Comparison of ENCODE assay signal across 8 cellular contexts in the genomic region with DNA sequence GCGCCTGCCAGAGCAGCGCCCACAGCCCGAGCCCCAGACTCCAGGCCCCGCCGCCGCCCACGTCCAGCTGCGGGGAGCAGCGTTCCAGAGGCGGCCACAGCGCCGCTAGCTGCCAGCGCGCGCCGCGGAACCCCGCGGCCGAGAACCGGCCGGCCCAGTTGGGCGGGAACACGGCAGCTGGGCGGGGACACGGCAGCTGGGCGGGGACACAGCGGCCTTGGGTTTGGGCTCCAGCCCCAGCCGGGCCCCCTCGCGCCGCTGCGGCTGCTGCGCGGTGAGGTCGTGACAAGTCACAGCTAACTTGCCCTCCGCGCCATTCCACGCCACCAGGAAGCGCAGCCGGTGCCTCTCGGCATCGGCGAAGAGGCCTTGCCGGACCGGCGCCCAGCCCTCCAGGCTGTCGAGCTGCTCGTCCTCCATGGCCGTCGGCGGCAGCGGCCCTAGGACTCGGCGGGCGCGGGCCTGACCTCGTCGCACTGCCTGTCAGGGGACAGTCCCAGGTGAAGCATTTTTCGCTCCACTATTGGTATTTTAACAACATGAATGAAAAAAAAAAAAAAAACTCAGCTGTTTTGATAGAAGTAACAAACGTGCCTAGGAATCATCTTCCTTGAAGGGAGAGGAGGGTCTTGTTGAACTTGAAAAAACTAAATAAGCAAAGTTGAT. TPM values are rescaled to one million over a fixed set of nuclear protein-coding genes. Genes with fewer than 3 reads are reported as not detected.
DNase-seq lines count a peak whose midpoint lies in the region; ATAC-seq and TF ChIP-seq lines count a peak whose summit lies in the region.
"Not testable (repeated sequence)": the region's sequence is repeated elsewhere in the genome, so short reads cannot be mapped to it uniquely, and the experiment has no call there.

No MANE protein-coding gene starts in this region.

- not testable (repeated sequence) for H3K27me3 ChIP-seq in BLaER1 treated with 17β-estradiol and CSF1 and Interleukin-3, amounts not matched to agents 10 nM and 100 nM

- not testable (repeated sequence) for H3K36me3 Mint-ChIP-seq in naive B cell

- peak overlapping the region in 10 of 11 experiments; percentile 44 to 74 (median 66); a peak in 16 of 22 replicates for H3K27ac ChIP-seq in BLaER1 treated with 17β-estradiol and CSF1 and Interleukin-3, amounts not matched to agents 10 nM and 100 nM

- not testable (repeated sequence) for H3K4me1 Mint-ChIP-seq in naive B cell

- not testable (repeated sequence) for H3K36me3 ChIP-seq in BLaER1 treated with 17β-estradiol and CSF1 and Interleukin-3, amounts not matched to agents 10 nM and 100 nM

- not testable (repeated sequence) for H3K27ac Mint-ChIP-seq in naive B cell

- ATAC-seq in GM19467 (IDR thresholded peaks at IDR 0.05; ENCODE audit: unreplicated experiment) (peak; percentile 79), HG03175 (IDR thresholded peaks at IDR 0.05; ENCODE audit: unreplicated experiment) (peak; percentile 85), naive B cell (ENCODE audit: low read depth in 2 of 2) (peak; percentile 92)

- DNase-seq in SW480 (ENCODE audit: low spot score) (peak; percentile 6), foreskin fibroblast (peak; percentile 0 to 16), naive B cell (peak; percentile 86)
- DNase-seq in activated naive CD4-positive, alpha-beta T cell treated with anti-CD3 and anti-CD28 coated beads, Interleukin-2, amount 50 U/mL, for 16 hours = peak; percentile 28
- DNase-seq in stimulated activated CD4-positive, alpha-beta T cell treated with anti-CD3 and anti-CD28 coated beads, TNF-alpha, amount 100 ng/mL, for 4 hours (ENCODE audit: low read depth in 3 of 3) = peak in 2 of 3 experiments; percentile 12 to 29

- H3K9ac ChIP-seq in BLaER1 treated with 17β-estradiol and CSF1 and Interleukin-3, amounts not matched to agents 10 nM and 100 nM = peak overlapping the region; percentile 61 to 80 (median 75); a peak in 20 of 22 replicates

- peak overlapping the region; percentile 51 to 70 (median 60) for H3K4me3 ChIP-seq in BLaER1 treated with 17β-estradiol and CSF1 and Interleukin-3, amounts not matched to agents 10 nM and 100 nM
- H3K4me3 ChIP-seq in foreskin fibroblast (ENCODE audit: low read depth in 1 of 2, low read length in 2 of 2) = peak overlapping the region; percentile 38 to 58

- H4K20me1 ChIP-seq in BLaER1 treated with 17β-estradiol and CSF1 and Interleukin-3, amounts not matched to agents 10 nM and 100 nM = not testable (repeated sequence)

- not testable (repeated sequence) for TF ChIP-seq CTCF in foreskin fibroblast (IDR thresholded peaks at IDR 0.05; ENCODE audit: low read depth, low read length)

- not testable (repeated sequence) for H3K9me3 Mint-ChIP-seq in naive B cell

- not testable (repeated sequence) for H3K9me3 ChIP-seq in BLaER1 treated with 17β-estradiol and CSF1 and Interleukin-3, amounts not matched to agents 10 nM and 100 nM (replicated peaks in 1 of 11)

- peak overlapping the region; percentile 55 to 76 (median 63); a peak in 20 of 22 replicates for H3K4me2 ChIP-seq in BLaER1 treated with 17β-estradiol and CSF1 and Interleukin-3, amounts not matched to agents 10 nM and 100 nM

- H3K4me1 ChIP-seq in BLaER1 treated with 17β-estradiol and CSF1 and Interleukin-3, amounts not matched to agents 10 nM and 100 nM = not testable (repeated sequence)

- peak overlapping the region in 7 of 8 donors; percentile 41 to 84 (median 63) for H3K4me3 Mint-ChIP-seq in naive B cell

- H3K27me3 Mint-ChIP-seq in naive B cell = not testable (repeated sequence)

RNA-seq across cellular contexts. Expression of a gene that starts 56.6 kb away (rescaled TPM):
- polyA plus RNA-seq in naive B cell (ENCODE audit: low read depth in 6 of 6) = under 1 TPM in 3 of 6 donors, not detected in 3; 0.13 to 0.34 (median 0.18) TPM

Comparison
In these comparisons a context has a peak if more than half of its experiments do, and no peak if none do; other contexts are left out.
1. Peak in every context shown above with its lines: DNase-seq, ATAC-seq, H3K4me3 ChIP-seq and H3K27ac ChIP-seq.
2. DNase-seq: peak in every context shown above with its lines; median percentile 86 in naive B cell; 28 in activated naive CD4-positive, alpha-beta T cell treated with anti-CD3 and anti-CD28 coated beads, Interleukin-2, amount 50 U/mL, for 16 hours; 20 in stimulated activated CD4-positive, alpha-beta T cell treated with anti-CD3 and anti-CD28 coated beads, TNF-alpha, amount 100 ng/mL, for 4 hours; 8 in foreskin fibroblast; 6 in SW480.